Comparison of ENCODE assay signal across 1 cellular context in the genomic region with DNA sequence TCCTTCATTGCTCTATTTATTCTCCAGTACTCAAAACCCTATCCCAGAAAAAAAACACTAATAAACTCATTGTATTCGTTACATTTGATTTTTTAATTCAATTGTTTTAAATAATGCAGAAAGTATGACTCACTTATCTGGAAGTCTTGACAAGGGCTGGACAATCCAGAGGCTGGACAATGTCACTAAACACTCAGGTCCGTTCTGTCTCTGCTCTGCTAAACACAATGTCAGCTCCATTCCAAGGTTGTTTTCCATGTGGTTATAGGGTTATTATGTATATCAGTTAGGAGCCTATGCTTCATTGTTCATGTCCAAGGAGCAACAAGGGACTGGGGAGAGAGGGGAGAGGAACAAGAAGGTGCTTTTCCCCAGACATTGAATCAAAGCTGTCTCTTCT.
TF ChIP-seq lines count a peak whose summit lies in the region.

No MANE protein-coding gene starts in this region.

TF ChIP-seq in HCT116, 20 proteins besides CTCF, POLR2A, EP300 and RAD21:
- TF ChIP-seq ZFX (IDR thresholded peaks at IDR 0.05) (no peak), SRF (IDR thresholded peaks at IDR 0.05; ENCODE audit: low read depth) (no peak), EZH2 (IDR thresholded peaks at IDR 0.05) (no peak), EGR1 (IDR thresholded peaks at IDR 0.05; ENCODE audit: low read depth) (no peak), ZNF274 (IDR thresholded peaks at IDR 0.05; ENCODE audit: low read depth, low read length) (no peak), FOSL1 (IDR thresholded peaks at IDR 0.05; ENCODE audit: low read depth) (0 out of 2 replicates have a peak, but pooled peaks have one; percentile 37), TCF7L2 (IDR thresholded peaks at IDR 0.05; ENCODE audit: borderline replicate concordance, extremely low read depth, insufficient read depth, insufficient read length) (no peak), YY1 (IDR thresholded peaks at IDR 0.05; ENCODE audit: extremely low read depth, insufficient replicate concordance, low read depth, low read length) (no peak), EZH2phosphoT487 (IDR thresholded peaks at IDR 0.05; ENCODE audit: borderline replicate concordance) (no peak), ELF1 (IDR thresholded peaks at IDR 0.05; ENCODE audit: borderline replicate concordance, low read depth) (no peak), CEBPB (IDR thresholded peaks at IDR 0.05; ENCODE audit: low read depth) (no peak), SIN3A (IDR thresholded peaks at IDR 0.05; ENCODE audit: low read depth) (no peak), JUND (IDR thresholded peaks at IDR 0.05) (peak; percentile 38; the same call in 1 of the 2 replicates)
- TF ChIP-seq, protein P1, sequence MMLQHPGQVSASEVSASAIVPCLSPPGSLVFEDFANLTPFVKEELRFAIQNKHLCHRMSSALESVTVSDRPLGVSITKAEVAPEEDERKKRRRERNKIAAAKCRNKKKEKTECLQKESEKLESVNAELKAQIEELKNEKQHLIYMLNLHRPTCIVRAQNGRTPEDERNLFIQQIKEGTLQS (IDR thresholded peaks at IDR 0.05), result no peak
- TF ChIP-seq, protein P2, sequence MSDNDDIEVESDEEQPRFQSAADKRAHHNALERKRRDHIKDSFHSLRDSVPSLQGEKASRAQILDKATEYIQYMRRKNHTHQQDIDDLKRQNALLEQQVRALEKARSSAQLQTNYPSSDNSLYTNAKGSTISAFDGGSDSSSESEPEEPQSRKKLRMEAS (IDR thresholded peaks at IDR 0.05), result no peak
